In the genomic region with DNA sequence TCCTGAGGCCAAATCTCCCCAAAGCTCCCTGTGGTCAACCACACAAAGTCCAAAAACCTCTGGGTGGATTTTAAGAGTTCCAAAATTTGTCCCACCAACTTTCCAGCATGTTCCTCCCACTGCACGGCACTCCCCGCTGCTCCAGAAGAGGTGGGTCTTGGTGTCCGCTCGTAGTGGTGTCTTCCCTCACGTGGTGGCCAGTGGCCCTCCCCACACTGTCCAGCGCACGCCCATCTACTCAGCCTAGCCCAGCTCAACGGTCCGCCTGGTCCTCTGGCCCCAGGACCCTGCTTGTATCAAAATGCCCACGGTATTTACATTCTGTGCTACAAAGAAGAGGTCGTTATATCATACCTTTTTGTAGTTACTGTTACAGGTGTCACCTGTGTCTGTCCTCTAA, we compare ENCODE assay signal across 20 cellular contexts.
A peak's percentile ranks its signal among the peaks of the same experiment; 100 is the strongest.
DNase-seq lines count a peak whose midpoint lies in the region; ATAC-seq and TF ChIP-seq lines count a peak whose summit lies in the region.
"Had no signal": no experiment of that assay in that cellular context is flagged by ENCODE, and none has a peak within 500 bp of the region (broad histone marks: within the 10 kb centered on the region; RNA-seq: fewer than 3 reads in every experiment).

No MANE protein-coding gene starts in this region.

- no peak for TF ChIP-seq POLR2A in testis (IDR thresholded peaks at IDR 0.05)

- TF ChIP-seq CTCF in WTC11 (IDR thresholded peaks at IDR 0.05) = no peak
- TF ChIP-seq CTCF in testis (IDR thresholded peaks at IDR 0.05) = no peak

- H3K4me1 Mint-ChIP-seq in WTC11 (no peaks in the 10 kb centered on the region), naive B cell (peaks cover 6 to 14% (median 12%) of the 10 kb centered on the region in 3 donors)

- H3K27ac Mint-ChIP-seq in WTC11 = 0 out of 2 replicates have a peak overlapping the region, but pooled peaks have one; percentile 70
- peak overlapping the region in 4 of 6 donors; percentile 49 to 65 (median 58) for H3K27ac Mint-ChIP-seq in naive B cell
- H3K27ac Mint-ChIP-seq: CD8-positive, alpha-beta T cell; HFFc6 had no signal

- intact Hi-C loops in Right ventricle myocardium inferior (cut with DNase I) = no loop called here
- intact Hi-C loops in left ventricle myocardium superior (cut with micrococcal nuclease) = no loop called here
- intact Hi-C loops in testis (cut with DNase I; ENCODE audit: low total_unique reads) = no loop called here

- no peaks in the 10 kb centered on the region for H3K9me3 ChIP-seq in testis

- no peaks in the 10 kb centered on the region for H3K9me3 Mint-ChIP-seq in WTC11
- H3K9me3 Mint-ChIP-seq in naive B cell = peaks cover 0 to 4% (median 1%) of the 10 kb centered on the region in 7 donors
- H3K9me3 Mint-ChIP-seq: CD8-positive, alpha-beta T cell; HFFc6 had no signal

- H3K27me3 Mint-ChIP-seq in WTC11 (ENCODE audit: low read depth) (no peaks in the 10 kb centered on the region), naive B cell (no peaks in the 10 kb centered on the region)

- no peak overlapping the region for H3K27ac ChIP-seq in testis
- H3K27ac ChIP-seq: BLaER1 treated with 17β-estradiol and CSF1 and Interleukin-3, amounts not matched to agents 10 nM and 100 nM; GM23248 had no signal

- H3K36me3 Mint-ChIP-seq in WTC11 = peaks cover 44% of the 10 kb centered on the region
- H3K36me3 Mint-ChIP-seq in naive B cell = peaks cover 2 to 19% of the 10 kb centered on the region in 2 donors
- H3K36me3 Mint-ChIP-seq: CD8-positive, alpha-beta T cell; IgD-negative memory B cell had no signal

- no peaks in the 10 kb centered on the region for H3K4me1 ChIP-seq in testis

- DNase-seq in Right ventricle myocardium inferior (ENCODE audit: missing footprints) = peak; percentile 62
- no peak for DNase-seq in left ventricle myocardium superior
- no peak for DNase-seq in WTC11 (ENCODE audit: low spot score)
- no peak for DNase-seq in naive B cell
- peak; percentile 4 for DNase-seq in testis
- no peak for DNase-seq in amygdala (lab: John Stamatoyannopoulos, UW)
- no peak for DNase-seq in DMS153 (lab: John Stamatoyannopoulos, UW)
- DNase-seq: 8988T; Calu3; CD8-positive, alpha-beta T cell; DMS53; DND-41; EL; GM23248; HFFc6 had no signal

- no peaks in the 10 kb centered on the region for H3K27me3 ChIP-seq in testis
- H3K27me3 ChIP-seq: BLaER1 treated with 17β-estradiol and CSF1 and Interleukin-3, amounts not matched to agents 10 nM and 100 nM had no signal

- H3K4me3 Mint-ChIP-seq in WTC11 (no peak overlapping the region), naive B cell (peak overlapping the region in 1 of 8 donors; percentile 51)
- H3K4me3 Mint-ChIP-seq: CD8-positive, alpha-beta T cell; HFFc6; IgD-negative memory B cell had no signal

- no peak for ATAC-seq in Right ventricle myocardium inferior
- ATAC-seq in left ventricle myocardium superior = no peak
- ATAC-seq in WTC11 = no peak
- ATAC-seq in naive B cell (ENCODE audit: low read depth in 2 of 2) = no peak
- no peak for ATAC-seq in GM21825 (IDR thresholded peaks at IDR 0.05; ENCODE audit: unreplicated experiment)
- ATAC-seq: CD8-positive, alpha-beta T cell; GM12878; HCT116 had no signal

- WGBS in testis, 2 donors = 95 to 100% methylated on average over 11 of the region's 11 CpGs

- H3K36me3 ChIP-seq in testis (ENCODE audit: low read depth, missing control alignments) = no peaks in the 10 kb centered on the region

- POLR2A ChIA-PET in WTC11 (lab: Charles Lee) = no interaction called here

- H3K4me3 ChIP-seq in testis = no peak overlapping the region
- H3K4me3 ChIP-seq: BLaER1 treated with 17β-estradiol and CSF1 and Interleukin-3, amounts not matched to agents 10 nM and 100 nM; GM12878; GM23248 had no signal

- CTCF ChIA-PET in WTC11 (lab: Charles Lee) = no interaction called here

TF ChIP-seq in WTC11, 78 proteins besides CTCF, POLR2A, EP300 and RAD21:
- TF ChIP-seq, protein P1, sequence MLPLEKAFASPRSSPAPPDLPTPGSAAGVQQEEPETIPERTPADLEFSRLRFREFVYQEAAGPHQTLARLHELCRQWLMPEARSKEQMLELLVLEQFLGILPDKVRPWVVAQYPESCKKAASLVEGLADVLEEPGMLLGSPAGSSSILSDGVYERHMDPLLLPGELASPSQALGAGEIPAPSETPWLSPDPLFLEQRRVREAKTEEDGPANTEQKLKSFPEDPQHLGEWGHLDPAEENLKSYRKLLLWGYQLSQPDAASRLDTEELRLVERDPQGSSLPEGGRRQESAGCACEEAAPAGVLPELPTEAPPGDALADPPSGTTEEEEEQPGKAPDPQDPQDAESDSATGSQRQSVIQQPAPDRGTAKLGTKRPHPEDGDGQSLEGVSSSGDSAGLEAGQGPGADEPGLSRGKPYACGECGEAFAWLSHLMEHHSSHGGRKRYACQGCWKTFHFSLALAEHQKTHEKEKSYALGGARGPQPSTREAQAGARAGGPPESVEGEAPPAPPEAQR (CRISPR knock-in tag; IDR thresholded peaks at IDR 0.05) = no peak
- TF ChIP-seq ZNF232 (CRISPR knock-in tag; IDR thresholded peaks at IDR 0.05) (no peak), ZNF423 (CRISPR knock-in tag; IDR thresholded peaks at IDR 0.05) (no peak), FOXJ3 (CRISPR knock-in tag; IDR thresholded peaks at IDR 0.05; ENCODE audit: borderline replicate concordance) (no peak), TEAD4 (CRISPR knock-in tag; IDR thresholded peaks at IDR 0.05) (no peak), ATF1 (CRISPR knock-in tag; IDR thresholded peaks at IDR 0.05) (no peak), MXD4 (CRISPR knock-in tag; IDR thresholded peaks at IDR 0.05; ENCODE audit: borderline replicate concordance) (no peak), EMX1 (CRISPR knock-in tag; IDR thresholded peaks at IDR 0.05) (no peak), PRRX2 (CRISPR knock-in tag; IDR thresholded peaks at IDR 0.05) (no peak), CREM (CRISPR knock-in tag; IDR thresholded peaks at IDR 0.05) (no peak), NFE2L1 (CRISPR knock-in tag; IDR thresholded peaks at IDR 0.05) (no peak)
- TF ChIP-seq, protein P2, sequence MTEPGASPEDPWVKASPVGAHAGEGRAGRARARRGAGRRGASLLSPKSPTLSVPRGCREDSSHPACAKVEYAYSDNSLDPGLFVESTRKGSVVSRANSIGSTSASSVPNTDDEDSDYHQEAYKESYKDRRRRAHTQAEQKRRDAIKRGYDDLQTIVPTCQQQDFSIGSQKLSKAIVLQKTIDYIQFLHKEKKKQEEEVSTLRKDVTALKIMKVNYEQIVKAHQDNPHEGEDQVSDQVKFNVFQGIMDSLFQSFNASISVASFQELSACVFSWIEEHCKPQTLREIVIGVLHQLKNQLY (CRISPR knock-in tag; IDR thresholded peaks at IDR 0.05) = no peak
- TF ChIP-seq, protein P3, sequence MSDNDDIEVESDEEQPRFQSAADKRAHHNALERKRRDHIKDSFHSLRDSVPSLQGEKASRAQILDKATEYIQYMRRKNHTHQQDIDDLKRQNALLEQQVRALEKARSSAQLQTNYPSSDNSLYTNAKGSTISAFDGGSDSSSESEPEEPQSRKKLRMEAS (CRISPR knock-in tag; IDR thresholded peaks at IDR 0.05) = no peak

Comparison
In these comparisons a context has a peak if more than half of its experiments do, and no peak if none do; other contexts are left out.
1. DNase-seq: peak in Right ventricle myocardium inferior (single experiment) and testis (single experiment); none in left ventricle myocardium superior (single experiment), WTC11 (single experiment), naive B cell (single experiment), amygdala (0 of 56) and DMS153 (single experiment).